ENCODE assay signal across 25 cellular contexts in genomic region chr17:6558932-6559752, GRCh38. TPM values are rescaled to one million over a fixed set of nuclear protein-coding genes. Genes with fewer than 3 reads are reported as not detected.
A peak's percentile ranks its signal among the peaks of the same experiment; 100 is the strongest.
DNase-seq lines count a peak whose midpoint lies in the region; ATAC-seq, FAIRE-seq and TF ChIP-seq lines count a peak whose summit lies in the region.
"Had no signal": no experiment of that assay in that cellular context is flagged by ENCODE, and none has a peak within 500 bp of the region (broad histone marks: within the 10 kb centered on the region; RNA-seq: fewer than 3 reads in every experiment).

No MANE protein-coding gene starts in this region.

- 58 to 66% (median 61%) methylated on average over 7 to 11 of the region's 11 CpGs for WGBS in adrenal gland, 4 donors

- ATAC-seq in left lobe of liver = peak; percentile 14
- ATAC-seq in upper lobe of right lung = no peak
- ATAC-seq in GM21528 (IDR thresholded peaks at IDR 0.05; ENCODE audit: low FRiP score, unreplicated experiment) = no peak
- ATAC-seq: T-cell had no signal

- peaks cover 11 to 25% of the 10 kb centered on the region in 2 donors for H3K4me1 ChIP-seq in adrenal gland (replicated peaks in 1 of 2)
- H3K4me1 ChIP-seq in upper lobe of right lung = peaks cover 23% of the 10 kb centered on the region
- H3K4me1 ChIP-seq: parathyroid adenoma had no signal

- TF ChIP-seq CTCF in adrenal gland (IDR thresholded peaks at IDR 0.05) (no peak), upper lobe of right lung (IDR thresholded peaks at IDR 0.05) (peak; percentile 12), D721Med (IDR thresholded peaks at IDR 0.05; ENCODE audit: insufficient read depth, missing control alignments) (no peak)

- intact Hi-C loops in adrenal gland (cut with DNase I) = loop anchor here in 1 of 2 donors (10.0 kb wide), 1 partner anchor 84 kb away; no protein-coding TSS in a partner anchor
- intact Hi-C loops in upper lobe of right lung (cut with DNase I) = no loop called here
- intact Hi-C loops in cardiac septum (cut with DNase I) = loop anchor here (10.0 kb wide), 1 partner anchor 84 kb away; no protein-coding TSS in a partner anchor

- H3K9me3 ChIP-seq in adrenal gland (replicated peaks in 1 of 3) = no peaks in the 10 kb centered on the region
- H3K9me3 ChIP-seq in upper lobe of right lung = no peaks in the 10 kb centered on the region
- H3K9me3 ChIP-seq: heart right ventricle had no signal

- H3K4me3 ChIP-seq in adrenal gland = no peak overlapping the region
- no peak overlapping the region for H3K4me3 ChIP-seq in upper lobe of right lung
- H3K4me3 ChIP-seq: heart right ventricle had no signal

- no peaks in the 10 kb centered on the region for H3K27me3 ChIP-seq in adrenal gland
- H3K27me3 ChIP-seq in upper lobe of right lung = peaks cover 9% of the 10 kb centered on the region

- no peaks in the 10 kb centered on the region for H3K36me3 ChIP-seq in adrenal gland (replicated peaks in 1 of 2)
- no peaks in the 10 kb centered on the region for H3K36me3 ChIP-seq in upper lobe of right lung
- H3K36me3 ChIP-seq: heart right ventricle, WERI-Rb-1 had no signal

- H3K27ac ChIP-seq in adrenal gland = peak overlapping the region in 4 of 5 donors; percentile 10 to 65 (median 54)
- no peak overlapping the region for H3K27ac ChIP-seq in upper lobe of right lung
- H3K27ac ChIP-seq: C4-2B, heart right ventricle, HL-60, parathyroid adenoma, WERI-Rb-1 had no signal

- no peak for FAIRE-seq in D721Med (lab: Jason Lieb, UNC)
- FAIRE-seq: A204.1, astrocyte had no signal

- TF ChIP-seq POLR2A in adrenal gland (IDR thresholded peaks at IDR 0.05) = no peak

- DNase-seq in NCI-H2227 (lab: John Stamatoyannopoulos, UW; ENCODE audit: unreplicated experiment) (peak; percentile 32), NCI-H2227 treated with DMSO at 0.1 percent for 48 hours (lab: John Stamatoyannopoulos, UW) (no peak), adrenal gland (peak in 4 of 7 donors; percentile 36 to 60 (median 38)), left lobe of liver (ENCODE audit: low spot score) (no peak), upper lobe of right lung (peak; percentile 40), cardiac septum (ENCODE audit: low spot score) (no peak), D721Med (ENCODE audit: insufficient read length, low spot score) (no peak)
- DNase-seq: activated CD4-positive, alpha-beta T cell treated with anti-CD3 and anti-CD28 coated beads, Interleukin-2, amount 50 U/mL, for 48 hours; activated naive CD4-positive, alpha-beta T cell treated with anti-CD3 and anti-CD28 coated beads for 36 hours; activated T-cell treated with anti-CD3 and anti-CD28 coated beads for 4 hours; heart right ventricle; immature natural killer cell; IMR-90; NCI-H1048; NCI-H526; SIG-M5; stimulated activated CD4-positive, alpha-beta T cell treated with anti-CD3 and anti-CD28 coated beads, Interleukin-2, amount 100 ng/mL, for 48 hours; T-cell; WERI-Rb-1 had no signal

RNA-seq across cellular contexts. Expression of gene PITPNM3, which starts 2.8 kb away (rescaled TPM):
- 1 to 10 TPM; 1.4 to 9.8 (median 7.3) TPM for total RNA-seq in adrenal gland
- 1 to 10 TPM; 1.1 to 9.3 (median 2.8) TPM for polyA plus RNA-seq in adrenal gland
- total RNA-seq in left lobe of liver = 1.8 TPM
- total RNA-seq in upper lobe of right lung = 15.6 TPM
- 0.57 TPM for total RNA-seq in cardiac septum

Comparison
In these comparisons a context has a peak if more than half of its experiments do, and no peak if none do; other contexts are left out.
1. DNase-seq: peak in NCI-H2227 (single experiment), adrenal gland (4 of 7) and upper lobe of right lung (single experiment); none in NCI-H2227 treated with DMSO at 0.1 percent for 48 hours (single experiment), left lobe of liver (single experiment), cardiac septum (single experiment) and D721Med (single experiment).